Comparison of ENCODE assay signal across 1 cellular context in the genomic region with DNA sequence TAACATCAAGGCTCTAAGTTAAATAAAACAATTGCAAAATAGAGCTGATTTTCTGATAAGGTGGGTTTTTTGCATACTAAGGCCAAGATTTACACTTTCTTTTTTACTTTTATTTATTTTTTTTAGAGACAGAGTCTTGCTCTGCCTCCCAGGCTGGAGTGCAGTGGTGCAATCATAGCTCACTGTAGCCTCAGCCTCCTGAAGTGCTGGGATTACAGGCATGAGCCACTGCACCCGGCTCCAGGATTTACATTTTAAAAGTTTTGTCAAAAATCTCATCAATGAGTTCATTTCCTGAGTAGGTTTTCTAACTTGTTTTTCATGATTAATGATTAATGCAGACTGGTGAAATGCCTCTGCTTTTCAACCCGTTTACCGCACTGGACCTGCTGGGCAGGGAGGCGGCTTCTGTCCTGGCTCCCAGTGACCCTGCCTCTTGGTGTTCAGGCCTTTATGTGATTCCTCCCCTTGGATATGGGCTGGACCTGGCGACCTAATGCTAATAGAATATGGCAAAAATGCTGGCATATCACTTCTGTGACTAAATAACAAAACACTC.
TF ChIP-seq lines count a peak whose summit lies in the region.

No MANE protein-coding gene starts in this region.

TF ChIP-seq in IMR-90, 13 proteins besides CTCF, POLR2A, EP300 and RAD21 (continued from another document):
- TF ChIP-seq, protein P1, sequence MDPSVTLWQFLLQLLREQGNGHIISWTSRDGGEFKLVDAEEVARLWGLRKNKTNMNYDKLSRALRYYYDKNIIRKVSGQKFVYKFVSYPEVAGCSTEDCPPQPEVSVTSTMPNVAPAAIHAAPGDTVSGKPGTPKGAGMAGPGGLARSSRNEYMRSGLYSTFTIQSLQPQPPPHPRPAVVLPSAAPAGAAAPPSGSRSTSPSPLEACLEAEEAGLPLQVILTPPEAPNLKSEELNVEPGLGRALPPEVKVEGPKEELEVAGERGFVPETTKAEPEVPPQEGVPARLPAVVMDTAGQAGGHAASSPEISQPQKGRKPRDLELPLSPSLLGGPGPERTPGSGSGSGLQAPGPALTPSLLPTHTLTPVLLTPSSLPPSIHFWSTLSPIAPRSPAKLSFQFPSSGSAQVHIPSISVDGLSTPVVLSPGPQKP (IDR thresholded peaks at IDR 0.05; ENCODE audit: borderline replicate concordance, low read depth, low read length) = no peak
- TF ChIP-seq SMC3 (IDR thresholded peaks at IDR 0.05; ENCODE audit: low read depth, low read length) = no peak
- no peak for TF ChIP-seq BHLHE40 (IDR thresholded peaks at IDR 0.05; ENCODE audit: low read depth, low read length)
- TF ChIP-seq CEBPB (IDR thresholded peaks at IDR 0.05; ENCODE audit: low read depth, low read length) = no peak
- no peak for TF ChIP-seq RCOR1 (IDR thresholded peaks at IDR 0.05; ENCODE audit: insufficient replicate concordance, low read length)
- TF ChIP-seq, protein P2, sequence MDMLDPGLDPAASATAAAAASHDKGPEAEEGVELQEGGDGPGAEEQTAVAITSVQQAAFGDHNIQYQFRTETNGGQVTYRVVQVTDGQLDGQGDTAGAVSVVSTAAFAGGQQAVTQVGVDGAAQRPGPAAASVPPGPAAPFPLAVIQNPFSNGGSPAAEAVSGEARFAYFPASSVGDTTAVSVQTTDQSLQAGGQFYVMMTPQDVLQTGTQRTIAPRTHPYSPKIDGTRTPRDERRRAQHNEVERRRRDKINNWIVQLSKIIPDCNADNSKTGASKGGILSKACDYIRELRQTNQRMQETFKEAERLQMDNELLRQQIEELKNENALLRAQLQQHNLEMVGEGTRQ (IDR thresholded peaks at IDR 0.05; ENCODE audit: low read depth, low read length) = no peak
- no peak for TF ChIP-seq MAFK (IDR thresholded peaks at IDR 0.05; ENCODE audit: low read depth, low read length)
- no peak for TF ChIP-seq RFX5 (IDR thresholded peaks at IDR 0.05; ENCODE audit: low read depth, low read length)
- no peak for TF ChIP-seq NFE2L2 (IDR thresholded peaks at IDR 0.05; ENCODE audit: low read depth, low read length)
- no peak for TF ChIP-seq MAZ (IDR thresholded peaks at IDR 0.05; ENCODE audit: borderline replicate concordance, low read depth, low read length)
